20 cellular contexts compared by ENCODE assay signal in the genomic region with DNA sequence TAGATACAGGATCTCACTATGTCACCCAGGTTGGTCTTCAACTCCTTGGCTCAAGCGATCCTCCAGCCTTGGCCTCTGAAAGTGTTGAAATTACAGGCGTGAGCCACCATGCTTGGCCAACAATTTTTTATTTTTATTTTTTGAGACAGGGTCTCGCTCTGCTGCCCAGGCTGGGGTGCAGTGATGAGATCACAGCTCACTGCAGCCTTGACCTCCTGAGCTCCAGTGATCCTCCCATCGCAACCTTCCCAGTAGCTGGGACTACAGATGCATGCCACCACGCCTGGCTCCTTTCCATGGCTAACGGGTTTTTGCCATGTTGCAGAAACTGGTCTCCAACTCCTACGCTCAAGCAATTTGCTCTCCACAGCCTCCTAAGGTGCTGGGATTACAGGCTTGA.
"Had no signal": no experiment of that assay in that cellular context is flagged by ENCODE, and none has a peak within 500 bp of the region (broad histone marks: within the 10 kb centered on the region; RNA-seq: fewer than 3 reads in every experiment).

No MANE protein-coding gene starts in this region.

- H3K4me2 ChIP-seq: hepatocyte had no signal

- H3K27ac ChIP-seq: coronary artery, dorsolateral prefrontal cortex, esophagus muscularis mucosa, foreskin keratinocyte, gastroesophageal sphincter, hepatocyte, left lung, lower lobe of right lung had no signal

- FAIRE-seq: colon, frontal cortex, islet of Langerhans had no signal

- DNase-seq: dorsolateral prefrontal cortex; effector CD4-positive, alpha-beta T cell; effector memory CD4-positive, alpha-beta T cell; left cardiac atrium; left lung; left ventricle myocardium superior; lower lobe of right lung; mesenchymal stem cell; mucosa of descending colon; naive B cell had no signal

- H3K36me3 ChIP-seq: esophagus muscularis mucosa, gastroesophageal sphincter, heart left ventricle, left lung, lower lobe of right lung had no signal

- ATAC-seq: gastroesophageal sphincter, left cardiac atrium, left lung, lower lobe of right lung had no signal

- H3K4me1 Mint-ChIP-seq: mesothelial cell of epicardium, naive B cell had no signal

- H3K27me3 ChIP-seq: dorsolateral prefrontal cortex, esophagus muscularis mucosa, foreskin keratinocyte, gastroesophageal sphincter, heart left ventricle, hepatocyte, left lung had no signal

- H3K27ac Mint-ChIP-seq: mesothelial cell of epicardium, naive B cell had no signal

- H3K4me3 ChIP-seq: coronary artery, dorsolateral prefrontal cortex, esophagus muscularis mucosa, gastroesophageal sphincter, heart left ventricle, hepatocyte, left lung, lower lobe of right lung, mucosa of descending colon had no signal

- H2AFZ ChIP-seq: hepatocyte had no signal

- H3K36me3 Mint-ChIP-seq: mesothelial cell of epicardium, naive B cell had no signal

- H3K9me3 ChIP-seq: esophagus muscularis mucosa, gastroesophageal sphincter, heart left ventricle, left lung, lower lobe of right lung, mucosa of descending colon had no signal

- H3K4me3 Mint-ChIP-seq: mesothelial cell of epicardium, naive B cell had no signal

- H3K79me2 ChIP-seq: hepatocyte had no signal

- H3K4me1 ChIP-seq: esophagus muscularis mucosa, gastroesophageal sphincter, lower lobe of right lung had no signal

- H3K9me3 Mint-ChIP-seq: mesothelial cell of epicardium, naive B cell had no signal
